29 cellular contexts compared by ENCODE assay signal in genomic region chr2:123362671-123363070, GRCh38.
"Had no signal": no experiment of that assay in that cellular context is flagged by ENCODE, and none has a peak within 500 bp of the region (broad histone marks: within the 10 kb centered on the region; RNA-seq: fewer than 3 reads in every experiment).

No MANE protein-coding gene starts in this region.

- H3K4me3 ChIP-seq: neural progenitor cell, ovary, psoas muscle, right lobe of liver, sigmoid colon, stomach, thoracic aorta, thyroid gland, tibial nerve, upper lobe of left lung, vagina had no signal

- H3K27ac Mint-ChIP-seq: naive thymus-derived CD8-positive, alpha-beta T cell; natural killer cell treated with Interleukin-12 subunit alpha and Interleukin-12 subunit beta and Interleukin-15 and Interleukin-18, amount 100 ng/mL, for 72 hours; nephron progenitor cell; neural progenitor cell; progenitor cell of endocrine pancreas; stimulated activated effector memory CD8-positive, alpha-beta T cell treated with anti-CD3 and anti-CD28 coated beads, Interleukin-12 subunit alpha, Interleukin-12 subunit beta, amount 100 ng/mL, for 72 hours; stimulated activated naive B cell treated with anti-CD40 and anti-IgM and Interleukin-4, amounts not matched to agents 10 μg/mL and 1 μg/mL and 100 μg/mL, for 72 hours; stimulated activated naive CD8-positive, alpha-beta T cell treated with anti-CD3 and anti-CD28 coated beads, Interleukin-15, Interleukin-2, amounts not matched to agents 100 ng/mL and 50 ng/mL, for 24 hours had no signal

- DNase-seq: naive thymus-derived CD8-positive, alpha-beta T cell; occipital lobe; ovary; posterior cingulate gyrus; psoas muscle; right cardiac atrium; right lobe of liver; sigmoid colon; small intestine; stimulated activated CD4-positive, alpha-beta T cell treated with anti-CD3 and anti-CD28 coated beads, Interleukin-15, amount 100 ng/mL, for 24 hours; stimulated activated CD4-positive, alpha-beta T cell treated with anti-CD3 and anti-CD28 coated beads, Interleukin-2, amount 100 ng/mL, for 24 hours; stimulated activated CD4-positive, alpha-beta T cell treated with anti-CD3 and anti-CD28 coated beads, Interleukin-2, amount 100 ng/mL, for 48 hours; stimulated activated CD4-positive, alpha-beta T cell treated with anti-CD3 and anti-CD28 coated beads, Interleukin-4, amount 100 ng/mL, for 24 hours; stimulated activated naive B cell treated with anti-CD40 and anti-IgM and Interleukin-4, amounts not matched to agents 10 μg/mL and 1 μg/mL and 100 μg/mL, for 72 hours; stimulated activated naive CD4-positive, alpha-beta T cell treated with Interleukin-2 at 50 U/mL for 16 hours; stomach; thyroid gland; trophoblast cell; upper lobe of left lung had no signal

- H3K4me1 ChIP-seq: neural progenitor cell, parathyroid adenoma, psoas muscle, right lobe of liver, sigmoid colon, stomach, thyroid gland, upper lobe of left lung, vagina had no signal

- H3K36me3 Mint-ChIP-seq: neural progenitor cell; stimulated activated effector memory CD8-positive, alpha-beta T cell treated with anti-CD3 and anti-CD28 coated beads, Interleukin-12 subunit alpha, Interleukin-12 subunit beta, amount 100 ng/mL, for 72 hours; stimulated activated naive B cell treated with anti-CD40 and anti-IgM and Interleukin-4, amounts not matched to agents 10 μg/mL and 1 μg/mL and 100 μg/mL, for 72 hours had no signal

- H3K36me3 ChIP-seq: neural progenitor cell, ovary, right lobe of liver, sigmoid colon, stomach, thoracic aorta, thyroid gland, tibial nerve, upper lobe of left lung, vagina had no signal

- H3K9me3 ChIP-seq: ovary, psoas muscle, right lobe of liver, sigmoid colon, thoracic aorta, thyroid gland, upper lobe of left lung, vagina had no signal

- H3K79me2 ChIP-seq: parathyroid adenoma had no signal

- H3K4me1 Mint-ChIP-seq: naive thymus-derived CD8-positive, alpha-beta T cell; stimulated activated effector memory CD8-positive, alpha-beta T cell treated with anti-CD3 and anti-CD28 coated beads, Interleukin-12 subunit alpha, Interleukin-12 subunit beta, amount 100 ng/mL, for 72 hours; stimulated activated naive B cell treated with anti-CD40 and anti-IgM and Interleukin-4, amounts not matched to agents 10 μg/mL and 1 μg/mL and 100 μg/mL, for 72 hours had no signal

- ATAC-seq: naive thymus-derived CD8-positive, alpha-beta T cell; natural killer cell treated with Interleukin-12 subunit alpha and Interleukin-12 subunit beta and Interleukin-15 and Interleukin-18, amount 100 ng/mL, for 72 hours; psoas muscle; right cardiac atrium; right lobe of liver; stimulated activated effector memory CD8-positive, alpha-beta T cell treated with anti-CD3 and anti-CD28 coated beads, Interleukin-12 subunit alpha, Interleukin-12 subunit beta, amount 100 ng/mL, for 72 hours; stimulated activated naive B cell treated with anti-CD40 and anti-IgM and Interleukin-4, amounts not matched to agents 10 μg/mL and 1 μg/mL and 100 μg/mL, for 72 hours had no signal

- H3K9ac ChIP-seq: neural progenitor cell, parathyroid adenoma had no signal

- H3K27me3 Mint-ChIP-seq: naive thymus-derived CD8-positive, alpha-beta T cell; natural killer cell treated with Interleukin-12 subunit alpha and Interleukin-12 subunit beta and Interleukin-15 and Interleukin-18, amount 100 ng/mL, for 72 hours; progenitor cell of endocrine pancreas; stimulated activated naive B cell treated with anti-CD40 and anti-IgM and Interleukin-4, amounts not matched to agents 10 μg/mL and 1 μg/mL and 100 μg/mL, for 72 hours; stimulated activated naive CD8-positive, alpha-beta T cell treated with anti-CD3 and anti-CD28 coated beads, Interleukin-15, Interleukin-2, amounts not matched to agents 100 ng/mL and 50 ng/mL, for 24 hours had no signal

- H3K4me3 Mint-ChIP-seq: naive thymus-derived CD8-positive, alpha-beta T cell; natural killer cell treated with Interleukin-12 subunit alpha and Interleukin-12 subunit beta and Interleukin-15 and Interleukin-18, amount 100 ng/mL, for 72 hours; nephron progenitor cell; neural progenitor cell; stimulated activated effector memory CD8-positive, alpha-beta T cell treated with anti-CD3 and anti-CD28 coated beads, Interleukin-12 subunit alpha, Interleukin-12 subunit beta, amount 100 ng/mL, for 72 hours; stimulated activated naive B cell treated with anti-CD40 and anti-IgM and Interleukin-4, amounts not matched to agents 10 μg/mL and 1 μg/mL and 100 μg/mL, for 72 hours; stimulated activated naive CD8-positive, alpha-beta T cell treated with anti-CD3 and anti-CD28 coated beads, Interleukin-15, Interleukin-2, amounts not matched to agents 100 ng/mL and 50 ng/mL, for 24 hours had no signal

- H2AFZ ChIP-seq: neural progenitor cell, parathyroid adenoma had no signal

- H3K27ac ChIP-seq: neural progenitor cell, ovary, parathyroid adenoma, psoas muscle, right lobe of liver, sigmoid colon, stomach, thoracic aorta, thyroid gland, upper lobe of left lung, vagina had no signal

- H3K27me3 ChIP-seq: neural progenitor cell, ovary, right lobe of liver, sigmoid colon, stomach, thyroid gland, tibial nerve, upper lobe of left lung, vagina had no signal

- H3K4me2 ChIP-seq: neural progenitor cell had no signal
